In the genomic region with DNA sequence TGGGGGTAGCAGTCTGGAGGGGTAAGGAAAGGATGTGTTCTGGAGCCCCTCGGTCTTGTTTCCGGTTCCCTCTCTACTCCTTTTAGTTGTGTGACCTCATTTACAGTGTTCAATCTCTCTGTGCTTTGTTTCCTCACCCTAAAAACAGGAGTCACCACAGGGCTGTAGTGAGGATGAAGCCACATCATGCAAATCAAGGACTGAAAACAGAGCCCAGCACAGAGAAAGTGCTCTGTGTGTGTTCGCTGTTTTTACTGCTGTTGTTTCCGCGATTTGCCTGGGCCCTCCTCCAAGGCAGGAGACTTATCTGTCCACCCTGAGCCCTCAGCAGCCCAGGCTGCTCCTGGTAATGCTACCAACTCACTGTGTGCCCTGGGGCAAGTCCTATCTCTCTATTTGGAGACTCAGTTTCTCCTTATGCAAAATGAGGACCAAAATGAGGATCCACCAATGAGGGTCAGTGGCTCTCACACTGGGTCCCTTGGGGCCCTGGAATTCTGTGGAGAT, we compare ENCODE assay signal across 18 cellular contexts.
"Had no signal": no experiment of that assay in that cellular context is flagged by ENCODE, and none has a peak within 500 bp of the region (broad histone marks: within the 10 kb centered on the region; RNA-seq: fewer than 3 reads in every experiment).

No MANE protein-coding gene starts in this region.

- H3K9me3 Mint-ChIP-seq: activated naive CD4-positive, alpha-beta T cell treated with anti-CD3 and anti-CD28 coated beads, Interleukin-2, amount 50 U/mL, for 72 hours; dendritic cell treated with granulocyte-macrophage colony-stimulating factor and Interleukin-4, amounts not matched to agents 40 ng/mL and 50 ng/mL, for 4 days; nephron progenitor cell had no signal

- H3K27me3 ChIP-seq: adrenal gland, breast epithelium, hepatocyte, stomach, testis had no signal

- H3K4me3 ChIP-seq: adrenal gland, breast epithelium, hepatocyte, lung, skin epidermis, stomach, testis had no signal

- H3K4me1 ChIP-seq: breast epithelium had no signal

- H3K27ac Mint-ChIP-seq: activated naive CD4-positive, alpha-beta T cell treated with anti-CD3 and anti-CD28 coated beads, Interleukin-2, amount 50 U/mL, for 72 hours; dendritic cell treated with granulocyte-macrophage colony-stimulating factor and Interleukin-4, amounts not matched to agents 40 ng/mL and 50 ng/mL, for 4 days; nephron progenitor cell had no signal

- H3K27ac ChIP-seq: breast epithelium, hepatocyte, skin epidermis, testis, WERI-Rb-1 had no signal

- H3K36me3 Mint-ChIP-seq: activated naive CD4-positive, alpha-beta T cell treated with anti-CD3 and anti-CD28 coated beads, Interleukin-2, amount 50 U/mL, for 72 hours had no signal

- H3K9me3 ChIP-seq: adrenal gland, breast epithelium, stomach, testis had no signal

- H3K4me3 Mint-ChIP-seq: dendritic cell treated with granulocyte-macrophage colony-stimulating factor and Interleukin-4, amounts not matched to agents 40 ng/mL and 50 ng/mL, for 4 days; nephron progenitor cell had no signal

- DNase-seq: activated CD4-positive, alpha-beta T cell treated with anti-CD3 and anti-CD28 coated beads for 1 hour; activated gamma-delta T cell; adrenal gland; cerebellar nuclear complex; effector CD8-positive, alpha-beta T cell; foreskin fibroblast; nephron progenitor cell; nucleus accumbens; stimulated activated CD4-positive, alpha-beta T cell treated with anti-CD3 and anti-CD28 coated beads, Interleukin-4, amount 100 ng/mL, for 1 hour; stomach; testis had no signal

- H3K36me3 ChIP-seq: adrenal gland, breast epithelium, stomach, WERI-Rb-1 had no signal
